ENCODE assay signal across 9 cellular contexts in the genomic region with DNA sequence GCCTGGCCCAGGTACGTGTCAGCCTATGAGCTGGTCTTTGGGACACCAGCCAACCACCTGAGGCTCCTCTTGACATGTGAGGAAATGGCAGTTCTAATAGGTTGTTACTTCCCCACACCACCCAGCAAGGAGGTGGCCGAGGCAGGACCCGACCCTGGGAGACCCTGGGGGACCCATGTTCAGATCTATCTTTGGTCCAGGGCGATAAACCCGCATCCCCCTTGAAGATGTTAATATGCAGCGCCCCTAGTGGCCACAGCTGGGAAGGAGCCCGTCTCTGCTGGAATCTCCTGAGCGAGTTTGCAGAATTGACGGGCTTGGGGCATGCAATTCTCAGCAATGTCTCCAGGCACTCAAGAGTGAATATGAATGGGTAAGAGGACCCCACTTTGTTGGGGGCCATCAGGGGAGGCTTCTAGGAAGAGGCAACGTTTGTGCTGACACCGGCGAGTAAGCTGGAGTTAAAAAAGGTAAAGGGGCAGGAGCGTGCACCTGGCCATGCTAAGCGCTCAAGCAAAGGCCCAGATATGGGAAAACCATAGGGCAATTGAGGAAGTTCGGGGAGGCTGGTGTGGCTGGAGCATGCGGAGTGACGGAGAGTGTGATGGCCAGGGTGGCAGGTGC. TPM values are rescaled to one million over a fixed set of nuclear protein-coding genes. Genes with fewer than 3 reads are reported as not detected.
DNase-seq lines count a peak whose midpoint lies in the region; ATAC-seq and TF ChIP-seq lines count a peak whose summit lies in the region.
"Had no signal": no experiment of that assay in that cellular context is flagged by ENCODE, and none has a peak within 500 bp of the region (broad histone marks: within the 10 kb centered on the region; RNA-seq: fewer than 3 reads in every experiment).

No MANE protein-coding gene starts in this region.

- in situ Hi-C loops in mammary epithelial cell (cut with MboI; ENCODE audit: low sequenced_read_pairs in 2 of 2): no loop called here

- intact Hi-C loops in mammary epithelial cell (cut with micrococcal nuclease): loop anchor here (2.0 to 5.0 kb wide), 3 partner anchors 166 to 311 kb away; a partner anchor contains a TSS

- H3K36me3 ChIP-seq in mammary epithelial cell (ENCODE audit: insufficient read depth, low read length) (no peaks in the 10 kb centered on the region), kidney epithelial cell (ENCODE audit: control insufficient read depth, insufficient read depth, low read length) (no peaks in the 10 kb centered on the region)

- no peak overlapping the region for H3K27ac ChIP-seq in mammary epithelial cell (ENCODE audit: insufficient read depth, low read depth, low read length)

- dilution Hi-C loops in mammary epithelial cell (cut with HindIII; ENCODE audit: low sequenced_read_pairs): no loop called here

- H3K4me2 ChIP-seq in mammary epithelial cell (ENCODE audit: insufficient read depth, low read depth, low read length): no peak overlapping the region

- no peak overlapping the region for H2AFZ ChIP-seq in mammary epithelial cell (ENCODE audit: low read depth, low read length)

- CTCF ChIA-PET in mammary epithelial cell (lab: Charles Lee; ENCODE audit: low non-redundant PET): interaction anchor here (0.5 to 0.7 kb wide), 4 partner anchors 18 to 224 kb away, joined by 3 to 5 read pairs (median 3); no protein-coding TSS in a partner anchor

- no TSS peak for BruUV-seq in mammary epithelial cell (replicated peaks; lab: Mats Ljungman, UMichigan)

- H4K20me1 ChIP-seq in mammary epithelial cell (ENCODE audit: insufficient read depth, low read length): no peaks in the 10 kb centered on the region

- DNase-seq in DMS 273 (lab: John Stamatoyannopoulos, UW; ENCODE audit: unreplicated experiment) (peak; percentile 87), DMS 273 treated with DMSO at 0.1 percent for 48 hours (lab: John Stamatoyannopoulos, UW) (no peak), NCI-H1105 treated with DMSO at 0.1 percent for 48 hours (lab: John Stamatoyannopoulos, UW) (peak; percentile 24), mammary epithelial cell (peak; percentile 37), kidney epithelial cell (ENCODE audit: low read depth) (no peak)
- peak; percentile 59 to 79 (median 70) for DNase-seq in activated CD4-positive, CD25-positive, alpha-beta regulatory T cell (lab: John Stamatoyannopoulos, UW)
- DNase-seq in stimulated activated CD4-positive, alpha-beta T cell treated with anti-CD3 and anti-CD28 coated beads, Interleukin-4, amount 100 ng/mL, for 1 hour: peak; percentile 83

- no peaks in the 10 kb centered on the region for H3K79me2 ChIP-seq in mammary epithelial cell (ENCODE audit: insufficient read depth, low read length)

- no peaks in the 10 kb centered on the region for H3K9me3 ChIP-seq in mammary epithelial cell (replicated peaks; ENCODE audit: insufficient read depth, low read length)

- ATAC-seq in GM18909 (IDR thresholded peaks at IDR 0.05; ENCODE audit: poor library complexity, unreplicated experiment): no peak

- 20% methylated on average over 15 of the region's 17 CpGs for WGBS in mammary epithelial cell (ENCODE audit: low coverage, missing lambda C conversion rate)

- H3K27me3 ChIP-seq in mammary epithelial cell (ENCODE audit: insufficient read depth, low read length) (no peaks in the 10 kb centered on the region), kidney epithelial cell (ENCODE audit: control insufficient read depth, insufficient read depth, low read length) (peaks cover 8% of the 10 kb centered on the region)

- H3K9ac ChIP-seq in mammary epithelial cell (ENCODE audit: insufficient read depth, low read length): no peak overlapping the region

- H3K4me3 ChIP-seq in mammary epithelial cell (replicated peaks in 1 of 3; ENCODE audit: insufficient read depth in 1 of 3, low read depth in 2 of 3, low read length in 3 of 3) (no peak overlapping the region), kidney epithelial cell (ENCODE audit: low read depth, low read length) (no peak overlapping the region)

- TF ChIP-seq CTCF in mammary epithelial cell (conservative IDR thresholded peaks at IDR 0.05 in 1 of 2, IDR thresholded peaks at IDR 0.05 in 1 of 2; ENCODE audit: extremely low read depth in 1 of 2, insufficient read depth in 1 of 2, low read depth in 1 of 2, low read length in 2 of 2) (peak; percentile 82 to 92), kidney epithelial cell (IDR thresholded peaks at IDR 0.05; ENCODE audit: insufficient read depth, low read length, poor library complexity, severe bottlenecking) (peak; percentile 89)

- H3K4me1 ChIP-seq in mammary epithelial cell (ENCODE audit: insufficient read depth, low read length): no peaks in the 10 kb centered on the region

RNA-seq across cellular contexts. Expression of a gene that starts 1.5 kb away (rescaled TPM):
- total RNA-seq in mammary epithelial cell: under 1 TPM; 0.17 to 0.35 TPM
- 0.02 TPM for polyA plus RNA-seq in mammary epithelial cell
- polyA minus RNA-seq in mammary epithelial cell: not detected
- total RNA-seq in kidney epithelial cell: 0.08 and 0.21 TPM in 2 replicates

RNA-seq across cellular contexts. Expression of a gene that starts 31.8 kb away (rescaled TPM):
- under 1 TPM in 1 of 2 donors, not detected in 1; 0.67 TPM for total RNA-seq in mammary epithelial cell
- not detected for polyA plus RNA-seq in mammary epithelial cell
- not detected for polyA minus RNA-seq in mammary epithelial cell
- 5.0 and 10.1 TPM in 2 replicates for total RNA-seq in kidney epithelial cell

RNA-seq across cellular contexts. Expression of a gene that starts 51.7 kb away (rescaled TPM):
- total RNA-seq in mammary epithelial cell: not detected
- polyA plus RNA-seq in mammary epithelial cell: not detected
- polyA minus RNA-seq in mammary epithelial cell: not detected
- not detected in 2 replicates for total RNA-seq in kidney epithelial cell
- total RNA-seq: mononuclear cell had no signal

Comparison
In these comparisons a context has a peak if more than half of its experiments do, and no peak if none do; other contexts are left out.
1. DNase-seq: peak in DMS 273 (single experiment), NCI-H1105 treated with DMSO at 0.1 percent for 48 hours (single experiment), activated CD4-positive, CD25-positive, alpha-beta regulatory T cell (4 of 4), mammary epithelial cell (single experiment) and stimulated activated CD4-positive, alpha-beta T cell treated with anti-CD3 and anti-CD28 coated beads, Interleukin-4, amount 100 ng/mL, for 1 hour (single experiment); none in DMS 273 treated with DMSO at 0.1 percent for 48 hours (single experiment) and kidney epithelial cell (single experiment).